In genomic region chr13:114067886-114068722, GRCh38 we compare ENCODE assay signal across 2 cellular contexts.
TF ChIP-seq lines count a peak whose summit lies in the region.

No MANE protein-coding gene starts in this region.

TF ChIP-seq in liver, 16 proteins besides CTCF, POLR2A, EP300 and RAD21 (continued from another document):
- no peak for TF ChIP-seq RXRA (IDR thresholded peaks at IDR 0.05)
TF ChIP-seq in liver: peak in this region for 0.

TF ChIP-seq in HepG2, 621 proteins besides CTCF, POLR2A, EP300 and RAD21 (continued from another document):
- TF ChIP-seq ZNF710 (CRISPR knock-in tag; IDR thresholded peaks at IDR 0.05; ENCODE audit: borderline replicate concordance) (no peak), SNAPC4 (CRISPR knock-in tag; IDR thresholded peaks at IDR 0.05) (no peak)
